Comparison of ENCODE assay signal across 13 cellular contexts in genomic region chr6:35648203-35648602, GRCh38. TPM values are rescaled to one million over a fixed set of nuclear protein-coding genes. Genes with fewer than 3 reads are reported as not detected.
DNase-seq lines count a peak whose midpoint lies in the region; ATAC-seq and TF ChIP-seq lines count a peak whose summit lies in the region.
"Had no signal": no experiment of that assay in that cellular context is flagged by ENCODE, and none has a peak within 500 bp of the region (broad histone marks: within the 10 kb centered on the region; RNA-seq: fewer than 3 reads in every experiment).

No MANE protein-coding gene starts in this region.

- intact Hi-C loops in psoas muscle (cut with DNase I) = no loop called here

- POLR2A ChIA-PET in HEK293 (lab: Yijun Ruan, JAX) = no interaction called here

- peak overlapping the region; percentile 18; the same call in 1 of the 2 replicates for H3K27ac ChIP-seq in 22Rv1
- no peak overlapping the region for H3K27ac ChIP-seq in HEK293 (ENCODE audit: extremely low read depth, low read depth, low read length)
- H3K27ac ChIP-seq in psoas muscle = peak overlapping the region; percentile 27
- H3K27ac ChIP-seq: BLaER1 treated with 17β-estradiol and CSF1 and Interleukin-3, amounts not matched to agents 10 nM and 100 nM had no signal

- CTCF ChIA-PET in HEK293 (lab: Yijun Ruan, JAX) = interaction anchor here (0.7 to 1.1 kb wide), 3 partner anchors 24 to 228 kb away, joined by 3 to 4 read pairs (median 3); no protein-coding TSS in a partner anchor

- no peaks in the 10 kb centered on the region for H3K27me3 Mint-ChIP-seq in activated T-cell treated with anti-CD3 and anti-CD28 coated beads, Interleukin-2, amount 50 U/mL, for 24 hours
- H3K27me3 Mint-ChIP-seq in activated T-cell treated with anti-CD3 and anti-CD28 coated beads, Interleukin-2, amount 50 U/mL, for 4 hours (ENCODE audit: low read depth) = no peaks in the 10 kb centered on the region
- H3K27me3 Mint-ChIP-seq: B cell had no signal

- ATAC-seq in activated T-cell treated with anti-CD3 and anti-CD28 coated beads, Interleukin-2, amount 50 U/mL, for 4 hours = no peak
- ATAC-seq in psoas muscle = peak in 3 of 4 donors; percentile 3 to 21 (median 6)
- no peak for ATAC-seq in HG02678 (IDR thresholded peaks at IDR 0.05; ENCODE audit: unreplicated experiment)
- no peak for ATAC-seq in GM18873 (IDR thresholded peaks at IDR 0.05; ENCODE audit: low FRiP score, unreplicated experiment)

- peaks cover 75% of the 10 kb centered on the region for H3K4me1 Mint-ChIP-seq in activated T-cell treated with anti-CD3 and anti-CD28 coated beads, Interleukin-2, amount 50 U/mL, for 24 hours (ENCODE audit: low read depth)
- H3K4me1 Mint-ChIP-seq in activated T-cell treated with anti-CD3 and anti-CD28 coated beads, Interleukin-2, amount 50 U/mL, for 4 hours (ENCODE audit: low read depth) = peaks cover 54% of the 10 kb centered on the region
- H3K4me1 Mint-ChIP-seq: B cell had no signal

- H3K36me3 ChIP-seq in HEK293 (ENCODE audit: control insufficient read depth in 2 of 2, insufficient read depth in 1 of 2, low read length in 2 of 2) (no peaks in the 10 kb centered on the region), psoas muscle (ENCODE audit: insufficient read depth in 1 of 2, low read depth in 1 of 2) (peaks cover 0 to 21% of the 10 kb centered on the region in 2 donors)

- H3K4me3 ChIP-seq in HEK293 (ENCODE audit: low read depth, low read length) (no peak overlapping the region), psoas muscle (no peak overlapping the region)
- H3K4me3 ChIP-seq: BLaER1 treated with 17β-estradiol and CSF1 and Interleukin-3, amounts not matched to agents 10 nM and 100 nM; GM23338 had no signal

- 65 to 95% (median 90%) methylated on average over 2 of the region's 2 CpGs for WGBS in psoas muscle, 3 donors

- H3K4me1 ChIP-seq in HEK293 (ENCODE audit: control insufficient read depth, insufficient read depth, low read length) (no peaks in the 10 kb centered on the region; the same call in 1 of the 2 replicates), psoas muscle (peaks cover 58% of the 10 kb centered on the region)
- H3K4me1 ChIP-seq: Caco-2 had no signal

- TF ChIP-seq CTCF in 22Rv1 (IDR thresholded peaks at IDR 0.05) = no peak
- no peak for TF ChIP-seq CTCF in HEK293 (tag by site-specific recombination; IDR thresholded peaks at IDR 0.05)
- no peak for TF ChIP-seq CTCF in psoas muscle (IDR thresholded peaks at IDR 0.05)

- no peak overlapping the region for H3K4me3 Mint-ChIP-seq in activated T-cell treated with anti-CD3 and anti-CD28 coated beads, Interleukin-2, amount 50 U/mL, for 24 hours
- H3K4me3 Mint-ChIP-seq in activated T-cell treated with anti-CD3 and anti-CD28 coated beads, Interleukin-2, amount 50 U/mL, for 4 hours = no peak overlapping the region
- H3K4me3 Mint-ChIP-seq: B cell, GM23338, HFFc6 had no signal

- H3K27ac Mint-ChIP-seq in activated T-cell treated with anti-CD3 and anti-CD28 coated beads, Interleukin-2, amount 50 U/mL, for 24 hours = peak overlapping the region; percentile 26
- H3K27ac Mint-ChIP-seq: B cell, GM23338, HFFc6 had no signal

- H3K9me3 ChIP-seq in HEK293 (ENCODE audit: control insufficient read depth, insufficient read depth, low read depth, low read length) (no peaks in the 10 kb centered on the region), psoas muscle (no peaks in the 10 kb centered on the region)
- H3K9me3 ChIP-seq: Caco-2 had no signal

- peaks cover 63% of the 10 kb centered on the region for H3K36me3 Mint-ChIP-seq in activated T-cell treated with anti-CD3 and anti-CD28 coated beads, Interleukin-2, amount 50 U/mL, for 24 hours (ENCODE audit: low read depth)
- H3K36me3 Mint-ChIP-seq in activated T-cell treated with anti-CD3 and anti-CD28 coated beads, Interleukin-2, amount 50 U/mL, for 4 hours (ENCODE audit: insufficient read depth) = peaks cover 24% of the 10 kb centered on the region

- no peak for DNase-seq in activated T-cell treated with anti-CD3 and anti-CD28 coated beads, Interleukin-2, amount 50 U/mL, for 24 hours
- no peak for DNase-seq in activated T-cell treated with anti-CD3 and anti-CD28 coated beads, Interleukin-2, amount 50 U/mL, for 4 hours
- DNase-seq in psoas muscle = no peak
- DNase-seq: Caco-2, HCEC 1CT, HFFc6 had no signal

- no peaks in the 10 kb centered on the region for H3K27me3 ChIP-seq in psoas muscle (ENCODE audit: insufficient read depth in 3 of 3, low read length in 2 of 3)
- H3K27me3 ChIP-seq: BLaER1 treated with 17β-estradiol and CSF1 and Interleukin-3, amounts not matched to agents 10 nM and 100 nM had no signal

- peaks cover 2% of the 10 kb centered on the region for H3K9me3 Mint-ChIP-seq in activated T-cell treated with anti-CD3 and anti-CD28 coated beads, Interleukin-2, amount 50 U/mL, for 24 hours
- no peaks in the 10 kb centered on the region for H3K9me3 Mint-ChIP-seq in activated T-cell treated with anti-CD3 and anti-CD28 coated beads, Interleukin-2, amount 50 U/mL, for 4 hours
- H3K9me3 Mint-ChIP-seq: HFFc6 had no signal

TF ChIP-seq in HEK293, 187 proteins besides CTCF, POLR2A, EP300 and RAD21:
- TF ChIP-seq ZNF549 (tag by site-specific recombination; IDR thresholded peaks at IDR 0.05) = no peak
- no peak for TF ChIP-seq REPIN1 (tag by site-specific recombination; IDR thresholded peaks at IDR 0.05; ENCODE audit: low read depth)
- no peak for TF ChIP-seq ZNF175 (tag by site-specific recombination; IDR thresholded peaks at IDR 0.05)
- peak; percentile 90 for TF ChIP-seq ZNF121 (tag by site-specific recombination; IDR thresholded peaks at IDR 0.05)
- no peak for TF ChIP-seq ZNF585B (tag by site-specific recombination; IDR thresholded peaks at IDR 0.05)
- no peak for TF ChIP-seq BCL11A (tag by site-specific recombination; IDR thresholded peaks at IDR 0.05; ENCODE audit: low read depth)
- TF ChIP-seq ZNF148 (tag by site-specific recombination; IDR thresholded peaks at IDR 0.05; ENCODE audit: borderline replicate concordance) = no peak

RNA-seq across cellular contexts. Expression of gene FKBP5, which starts 40.5 kb away (rescaled TPM):
- 10 to 100 TPM; 46.5 to 62.3 (median 59.9) TPM for total RNA-seq in activated T-cell treated with anti-CD3 and anti-CD28 coated beads, Interleukin-2, amount 50 U/mL, for 4 hours
- total RNA-seq in psoas muscle = 1,000 to 10,000 TPM in 1 of 4 donors, 100 to 1,000 TPM in 2, 10 to 100 TPM in 1; 56.5 to 1,905 (median 378) TPM
- polyA plus RNA-seq in psoas muscle = 100 to 1,000 TPM; 296 to 849 (median 675) TPM

Comparison
In these comparisons a context has a peak if more than half of its experiments do, and no peak if none do; other contexts are left out.
1. ATAC-seq: peak in psoas muscle (3 of 4); none in activated T-cell treated with anti-CD3 and anti-CD28 coated beads, Interleukin-2, amount 50 U/mL, for 4 hours (0 of 2), HG02678 (single experiment) and GM18873 (single experiment).